Comparison of ENCODE assay signal across 1 cellular context in the genomic region with DNA sequence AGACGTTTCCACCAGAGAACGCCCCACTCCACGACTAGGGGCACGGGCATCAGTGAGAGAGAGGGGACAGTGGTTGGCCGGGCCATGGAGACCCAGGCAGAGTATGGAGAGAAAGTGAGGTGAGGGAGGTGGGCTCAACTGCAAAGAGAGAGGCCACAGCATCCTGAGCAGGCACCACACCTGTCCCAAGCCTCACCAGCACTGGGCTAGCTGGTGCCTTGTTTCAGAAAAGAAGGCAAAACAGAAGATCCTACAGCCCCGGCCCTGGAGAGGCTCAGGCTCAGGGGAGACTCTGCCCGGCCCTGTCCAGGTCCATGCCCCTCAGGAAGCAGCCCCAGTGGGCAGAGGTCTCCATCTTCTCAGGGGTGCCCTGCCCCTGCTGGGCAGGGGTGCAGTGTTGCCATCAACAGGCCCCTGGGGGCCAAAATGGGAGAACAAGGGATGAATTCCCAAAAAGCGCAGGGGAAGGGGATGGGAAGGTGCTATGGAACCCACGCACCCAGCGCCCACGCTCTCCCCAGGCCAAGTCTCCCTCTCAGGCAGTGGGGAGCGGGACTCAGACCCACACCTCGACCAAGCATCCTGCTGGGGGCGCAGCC.
TF ChIP-seq lines count a peak whose summit lies in the region.

No MANE protein-coding gene starts in this region.

TF ChIP-seq in IMR-90, 13 proteins besides CTCF, POLR2A, EP300 and RAD21:
- TF ChIP-seq RFX5 (IDR thresholded peaks at IDR 0.05; ENCODE audit: low read depth, low read length) (no peak), NFE2L2 (IDR thresholded peaks at IDR 0.05; ENCODE audit: low read depth, low read length) (no peak), SMC3 (IDR thresholded peaks at IDR 0.05; ENCODE audit: low read depth, low read length) (no peak), CHD1 (IDR thresholded peaks at IDR 0.05; ENCODE audit: low read depth, low read length) (no peak), RCOR1 (IDR thresholded peaks at IDR 0.05; ENCODE audit: insufficient replicate concordance, low read length) (no peak), FOS (IDR thresholded peaks at IDR 0.05; ENCODE audit: low read depth, low read length) (no peak), MXI1 (IDR thresholded peaks at IDR 0.05; ENCODE audit: borderline replicate concordance, low read depth, low read length) (no peak), BHLHE40 (IDR thresholded peaks at IDR 0.05; ENCODE audit: low read depth, low read length) (no peak), MAZ (IDR thresholded peaks at IDR 0.05; ENCODE audit: borderline replicate concordance, low read depth, low read length) (no peak)
- TF ChIP-seq, protein P1, sequence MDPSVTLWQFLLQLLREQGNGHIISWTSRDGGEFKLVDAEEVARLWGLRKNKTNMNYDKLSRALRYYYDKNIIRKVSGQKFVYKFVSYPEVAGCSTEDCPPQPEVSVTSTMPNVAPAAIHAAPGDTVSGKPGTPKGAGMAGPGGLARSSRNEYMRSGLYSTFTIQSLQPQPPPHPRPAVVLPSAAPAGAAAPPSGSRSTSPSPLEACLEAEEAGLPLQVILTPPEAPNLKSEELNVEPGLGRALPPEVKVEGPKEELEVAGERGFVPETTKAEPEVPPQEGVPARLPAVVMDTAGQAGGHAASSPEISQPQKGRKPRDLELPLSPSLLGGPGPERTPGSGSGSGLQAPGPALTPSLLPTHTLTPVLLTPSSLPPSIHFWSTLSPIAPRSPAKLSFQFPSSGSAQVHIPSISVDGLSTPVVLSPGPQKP (IDR thresholded peaks at IDR 0.05; ENCODE audit: borderline replicate concordance, low read depth, low read length): no peak
- TF ChIP-seq, protein P2, sequence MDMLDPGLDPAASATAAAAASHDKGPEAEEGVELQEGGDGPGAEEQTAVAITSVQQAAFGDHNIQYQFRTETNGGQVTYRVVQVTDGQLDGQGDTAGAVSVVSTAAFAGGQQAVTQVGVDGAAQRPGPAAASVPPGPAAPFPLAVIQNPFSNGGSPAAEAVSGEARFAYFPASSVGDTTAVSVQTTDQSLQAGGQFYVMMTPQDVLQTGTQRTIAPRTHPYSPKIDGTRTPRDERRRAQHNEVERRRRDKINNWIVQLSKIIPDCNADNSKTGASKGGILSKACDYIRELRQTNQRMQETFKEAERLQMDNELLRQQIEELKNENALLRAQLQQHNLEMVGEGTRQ (IDR thresholded peaks at IDR 0.05; ENCODE audit: low read depth, low read length): no peak
